In genomic region chr1:39394059-39394458, GRCh38 we compare ENCODE assay signal across 1 cellular context.
TF ChIP-seq lines count a peak whose summit lies in the region.

No MANE protein-coding gene starts in this region.

TF ChIP-seq in IMR-90, 13 proteins besides CTCF, POLR2A, EP300 and RAD21 (continued from another document):
- TF ChIP-seq USF2 (IDR thresholded peaks at IDR 0.05; ENCODE audit: low read depth, low read length) = no peak
- TF ChIP-seq MAZ (IDR thresholded peaks at IDR 0.05; ENCODE audit: borderline replicate concordance, low read depth, low read length) = no peak
TF ChIP-seq in IMR-90: peak in this region for 0.
